ENCODE assay signal across 30 cellular contexts in genomic region chr5:179223961-179224360, GRCh38.
"Had no signal": no experiment of that assay in that cellular context is flagged by ENCODE, and none has a peak within 500 bp of the region (broad histone marks: within the 10 kb centered on the region; RNA-seq: fewer than 3 reads in every experiment).

No MANE protein-coding gene starts in this region.

- H3K36me3 ChIP-seq: ascending aorta, cardiac muscle cell, gastroesophageal sphincter, stomach, tibial nerve had no signal

- ATAC-seq: activated CD4-positive, CD25-positive, alpha-beta regulatory T cell treated with anti-CD3 and anti-CD28 coated beads, Interleukin-2, amount 50 U/mL, for 24 hours; activated T-cell treated with anti-CD3 and anti-CD28 coated beads, Interleukin-2, amount 50 U/mL, for 4 hours; effector memory CD8-positive, alpha-beta T cell; gastroesophageal sphincter; mucosa of descending colon; natural killer cell treated with Interleukin-12 subunit alpha and Interleukin-12 subunit beta and Interleukin-15 and Interleukin-18, amount 100 ng/mL, for 72 hours; stimulated activated naive B cell treated with anti-CD40 and anti-IgM and Interleukin-4, amounts not matched to agents 10 μg/mL and 1 μg/mL and 100 μg/mL, for 72 hours had no signal

- H3K4me3 ChIP-seq: ascending aorta, cardiac muscle cell, gastroesophageal sphincter, lung, mucosa of descending colon, smooth muscle cell, stomach, tibial nerve had no signal

- H3K27me3 Mint-ChIP-seq: activated CD4-positive, alpha-beta memory T cell treated with anti-CD3 and anti-CD28 coated beads for 36 hours; activated CD4-positive, alpha-beta T cell treated with anti-CD3 and anti-CD28 coated beads, Interleukin-2, amount 10 ng/mL, durations not matched to agents 24 days and 14 days; natural killer cell treated with Interleukin-12 subunit alpha and Interleukin-12 subunit beta and Interleukin-15 and Interleukin-18, amount 100 ng/mL, for 72 hours; progenitor cell of endocrine pancreas had no signal

- H3K36me3 Mint-ChIP-seq: activated CD4-positive, alpha-beta memory T cell treated with anti-CD3 and anti-CD28 coated beads for 36 hours; activated naive CD8-positive, alpha-beta T cell treated with anti-CD3 and anti-CD28 coated beads, Interleukin-2, amount 10 ng/mL, durations not matched to agents 7 days and 5 days; immature natural killer cell; natural killer cell treated with Interleukin-12 subunit alpha and Interleukin-12 subunit beta and Interleukin-15 and Interleukin-18, amount 100 ng/mL, for 72 hours had no signal

- H3K4me1 ChIP-seq: ascending aorta, stomach had no signal

- H3K4me3 Mint-ChIP-seq: activated CD4-positive, alpha-beta memory T cell treated with anti-CD3 and anti-CD28 coated beads for 36 hours; activated CD4-positive, alpha-beta T cell treated with anti-CD3 and anti-CD28 coated beads, Interleukin-2, amount 10 ng/mL, durations not matched to agents 24 days and 14 days; activated naive CD8-positive, alpha-beta T cell treated with anti-CD3 and anti-CD28 coated beads, Interleukin-2, amount 10 ng/mL, durations not matched to agents 7 days and 5 days; activated T-cell treated with anti-CD3 and anti-CD28 coated beads, Interleukin-2, amount 50 U/mL, for 4 hours; brain; effector memory CD8-positive, alpha-beta T cell; immature natural killer cell; natural killer cell treated with Interleukin-12 subunit alpha and Interleukin-12 subunit beta and Interleukin-15 and Interleukin-18, amount 100 ng/mL, for 72 hours; stimulated activated naive B cell treated with anti-CD40 and anti-IgM and Interleukin-4, amounts not matched to agents 10 μg/mL and 1 μg/mL and 100 μg/mL, for 72 hours had no signal

- H3K27ac ChIP-seq: ascending aorta, cardiac muscle cell, gastroesophageal sphincter, stomach, tibial nerve, VCaP had no signal

- H3K9me3 ChIP-seq: ascending aorta, gastroesophageal sphincter, tibial nerve had no signal

- DNase-seq: activated CD4-positive, alpha-beta memory T cell treated with anti-CD3 and anti-CD28 coated beads for 36 hours; activated CD4-positive, alpha-beta T cell treated with anti-CD3 and anti-CD28 coated beads, Interleukin-2, amount 10 ng/mL, durations not matched to agents 24 days and 14 days; activated CD8-positive, alpha-beta memory T cell treated with anti-CD3 and anti-CD28 coated beads, Interleukin-2, amount 50 U/mL, for 4 hours; activated naive CD4-positive, alpha-beta T cell treated with Interleukin-2 at 50 U/mL for 16 hours; activated naive CD8-positive, alpha-beta T cell treated with anti-CD3 and anti-CD28 coated beads, Interleukin-2, amount 10 ng/mL, durations not matched to agents 7 days and 5 days; activated T-cell treated with anti-CD3 and anti-CD28 coated beads, Interleukin-2, amount 50 U/mL, for 4 hours; cortex of kidney; effector memory CD8-positive, alpha-beta T cell; hypothalamus; immature natural killer cell; kidney; mesendoderm; stimulated activated CD4-positive, alpha-beta T cell treated with anti-CD3 and anti-CD28 coated beads, Interleukin-15, amount 100 ng/mL, for 24 hours; stimulated activated CD4-positive, alpha-beta T cell treated with anti-CD3 and anti-CD28 coated beads, Interleukin-2, amount 100 ng/mL, for 24 hours; stimulated activated naive B cell treated with anti-CD40 and anti-IgM and Interleukin-4, amounts not matched to agents 10 μg/mL and 1 μg/mL and 100 μg/mL, for 72 hours; stomach; T-helper 9 cell had no signal

- H3K4me1 Mint-ChIP-seq: activated CD4-positive, alpha-beta T cell treated with anti-CD3 and anti-CD28 coated beads, Interleukin-2, amount 10 ng/mL, durations not matched to agents 24 days and 14 days; activated naive CD8-positive, alpha-beta T cell treated with anti-CD3 and anti-CD28 coated beads, Interleukin-2, amount 10 ng/mL, durations not matched to agents 7 days and 5 days; immature natural killer cell; stimulated activated naive B cell treated with anti-CD40 and anti-IgM and Interleukin-4, amounts not matched to agents 10 μg/mL and 1 μg/mL and 100 μg/mL, for 72 hours had no signal

- H3K27me3 ChIP-seq: ascending aorta, cardiac muscle cell, gastroesophageal sphincter, stomach, tibial nerve had no signal

- H3K4me2 ChIP-seq: smooth muscle cell had no signal

- H3K27ac Mint-ChIP-seq: activated CD4-positive, alpha-beta memory T cell treated with anti-CD3 and anti-CD28 coated beads for 36 hours; activated CD4-positive, alpha-beta T cell treated with anti-CD3 and anti-CD28 coated beads, Interleukin-2, amount 10 ng/mL, durations not matched to agents 24 days and 14 days; activated naive CD8-positive, alpha-beta T cell treated with anti-CD3 and anti-CD28 coated beads, Interleukin-2, amount 10 ng/mL, durations not matched to agents 7 days and 5 days; activated T-helper 2 cell treated with anti-CD3 and anti-CD28 coated beads, Interferon-gamma antibody, Interleukin-2, Interleukin-4, amounts not matched to agents 10 μg/mL and 5 μg/mL and 100 μg/mL, durations not matched to agents 14 hours and 24 hours and 36 hours; brain; effector memory CD8-positive, alpha-beta T cell; immature natural killer cell; natural killer cell treated with Interleukin-12 subunit alpha and Interleukin-12 subunit beta and Interleukin-15 and Interleukin-18, amount 100 ng/mL, for 72 hours; progenitor cell of endocrine pancreas; stimulated activated naive B cell treated with anti-CD40 and anti-IgM and Interleukin-4, amounts not matched to agents 10 μg/mL and 1 μg/mL and 100 μg/mL, for 72 hours had no signal
